ENCODE assay signal across 1 cellular context in the genomic region with DNA sequence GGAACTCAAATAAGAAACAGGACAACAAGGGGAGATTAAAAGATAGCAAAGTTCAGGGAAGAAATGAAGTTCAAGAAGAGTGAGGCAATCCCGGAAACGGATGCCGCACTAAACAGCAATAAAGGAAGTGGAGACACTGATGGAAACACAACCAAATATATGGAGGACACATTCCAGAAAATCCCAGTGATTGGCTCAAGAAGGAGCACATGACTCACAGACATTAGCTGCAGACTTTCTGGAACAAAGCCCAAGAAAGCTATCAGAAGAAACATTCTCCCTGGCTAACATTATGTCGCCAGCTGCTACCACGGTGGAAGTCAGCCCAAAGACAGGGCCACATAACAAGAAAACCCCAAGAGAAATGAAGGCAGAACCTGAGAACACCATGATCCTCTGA.
TF ChIP-seq lines count a peak whose summit lies in the region.

No MANE protein-coding gene starts in this region.

TF ChIP-seq in SK-N-SH treated with all-trans-retinoic acid at 6 μM for 48 hours, 23 proteins besides CTCF, POLR2A, EP300 and RAD21 (continued from another document):
- TF ChIP-seq, protein P1, sequence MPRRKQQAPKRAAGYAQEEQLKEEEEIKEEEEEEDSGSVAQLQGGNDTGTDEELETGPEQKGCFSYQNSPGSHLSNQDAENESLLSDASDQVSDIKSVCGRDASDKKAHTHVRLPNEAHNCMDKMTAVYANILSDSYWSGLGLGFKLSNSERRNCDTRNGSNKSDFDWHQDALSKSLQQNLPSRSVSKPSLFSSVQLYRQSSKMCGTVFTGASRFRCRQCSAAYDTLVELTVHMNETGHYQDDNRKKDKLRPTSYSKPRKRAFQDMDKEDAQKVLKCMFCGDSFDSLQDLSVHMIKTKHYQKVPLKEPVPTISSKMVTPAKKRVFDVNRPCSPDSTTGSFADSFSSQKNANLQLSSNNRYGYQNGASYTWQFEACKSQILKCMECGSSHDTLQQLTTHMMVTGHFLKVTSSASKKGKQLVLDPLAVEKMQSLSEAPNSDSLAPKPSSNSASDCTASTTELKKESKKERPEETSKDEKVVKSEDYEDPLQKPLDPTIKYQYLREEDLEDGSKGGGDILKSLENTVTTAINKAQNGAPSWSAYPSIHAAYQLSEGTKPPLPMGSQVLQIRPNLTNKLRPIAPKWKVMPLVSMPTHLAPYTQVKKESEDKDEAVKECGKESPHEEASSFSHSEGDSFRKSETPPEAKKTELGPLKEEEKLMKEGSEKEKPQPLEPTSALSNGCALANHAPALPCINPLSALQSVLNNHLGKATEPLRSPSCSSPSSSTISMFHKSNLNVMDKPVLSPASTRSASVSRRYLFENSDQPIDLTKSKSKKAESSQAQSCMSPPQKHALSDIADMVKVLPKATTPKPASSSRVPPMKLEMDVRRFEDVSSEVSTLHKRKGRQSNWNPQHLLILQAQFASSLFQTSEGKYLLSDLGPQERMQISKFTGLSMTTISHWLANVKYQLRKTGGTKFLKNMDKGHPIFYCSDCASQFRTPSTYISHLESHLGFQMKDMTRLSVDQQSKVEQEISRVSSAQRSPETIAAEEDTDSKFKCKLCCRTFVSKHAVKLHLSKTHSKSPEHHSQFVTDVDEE (CRISPR knock-in tag; IDR thresholded peaks at IDR 0.05): no peak
- TF ChIP-seq ISL1 (CRISPR knock-in tag; IDR thresholded peaks at IDR 0.05) (no peak), ZNF70 (CRISPR knock-in tag; IDR thresholded peaks at IDR 0.05) (no peak), BACH2 (CRISPR knock-in tag; IDR thresholded peaks at IDR 0.05; ENCODE audit: borderline replicate concordance) (no peak)
